17 cellular contexts compared by ENCODE assay signal in genomic region chr5:3993856-3994473, GRCh38.
"Had no signal": no experiment of that assay in that cellular context is flagged by ENCODE, and none has a peak within 500 bp of the region (broad histone marks: within the 10 kb centered on the region; RNA-seq: fewer than 3 reads in every experiment).

No MANE protein-coding gene starts in this region.

- H3K4me1 Mint-ChIP-seq: activated naive CD4-positive, alpha-beta T cell treated with anti-CD3 and anti-CD28 coated beads, Interleukin-2, amount 10 ng/mL, durations not matched to agents 7 days and 5 days; activated T-helper 17 cell treated with anti-CD3 and anti-CD28 coated beads, Interleukin-2, amount 50 U/mL, for 72 hours; T-helper 17 cell had no signal

- ATAC-seq: activated T-helper 17 cell treated with anti-CD3 and anti-CD28 coated beads, Interleukin-2, amount 50 U/mL, for 72 hours; left colon; stimulated activated naive B cell treated with anti-CD40 and anti-IgM and Interleukin-4, amounts not matched to agents 10 μg/mL and 1 μg/mL and 100 μg/mL, for 72 hours; T-helper 17 cell had no signal

- H3K36me3 Mint-ChIP-seq: activated naive CD4-positive, alpha-beta T cell treated with anti-CD3 and anti-CD28 coated beads, Interleukin-2, amount 10 ng/mL, durations not matched to agents 7 days and 5 days; stimulated activated naive B cell treated with anti-CD40 and anti-IgM and Interleukin-4, amounts not matched to agents 10 μg/mL and 1 μg/mL and 100 μg/mL, for 72 hours had no signal

- H3K36me3 ChIP-seq: WERI-Rb-1 had no signal

- H3K4me3 ChIP-seq: skin epidermis had no signal

- DNase-seq: activated CD4-positive, alpha-beta T cell treated with anti-CD3 and anti-CD28 coated beads, Interleukin-2, amount 50 U/mL, for 48 hours; activated naive CD4-positive, alpha-beta T cell treated with anti-CD3 and anti-CD28 coated beads, Interleukin-2, amount 10 ng/mL, durations not matched to agents 7 days and 5 days; central memory CD4-positive, alpha-beta T cell; cortex of kidney; effector CD4-positive, alpha-beta T cell; head of caudate nucleus; left colon; mammary epithelial cell; retina; stimulated activated CD4-positive, alpha-beta T cell treated with anti-CD3 and anti-CD28 coated beads, Interleukin-15, amount 100 ng/mL, for 24 hours; stimulated activated CD4-positive, alpha-beta T cell treated with anti-CD3 and anti-CD28 coated beads, Interleukin-4, amount 100 ng/mL, for 1 hour; stimulated activated naive B cell treated with anti-CD40 and anti-IgM and Interleukin-4, amounts not matched to agents 10 μg/mL and 1 μg/mL and 100 μg/mL, for 72 hours; T-helper 17 cell; trophoblast cell; WERI-Rb-1 had no signal

- H3K27ac Mint-ChIP-seq: activated naive CD4-positive, alpha-beta T cell treated with anti-CD3 and anti-CD28 coated beads, Interleukin-2, amount 10 ng/mL, durations not matched to agents 7 days and 5 days; activated T-helper 17 cell treated with anti-CD3 and anti-CD28 coated beads, Interleukin-2, amount 50 U/mL, for 72 hours; stimulated activated naive B cell treated with anti-CD40 and anti-IgM and Interleukin-4, amounts not matched to agents 10 μg/mL and 1 μg/mL and 100 μg/mL, for 72 hours; T-helper 17 cell had no signal

- H3K27me3 Mint-ChIP-seq: activated naive CD4-positive, alpha-beta T cell treated with anti-CD3 and anti-CD28 coated beads, Interleukin-2, amount 10 ng/mL, durations not matched to agents 7 days and 5 days; activated T-helper 17 cell treated with anti-CD3 and anti-CD28 coated beads, Interleukin-2, amount 50 U/mL, for 72 hours; stimulated activated naive B cell treated with anti-CD40 and anti-IgM and Interleukin-4, amounts not matched to agents 10 μg/mL and 1 μg/mL and 100 μg/mL, for 72 hours; T-helper 17 cell had no signal

- H3K9me3 Mint-ChIP-seq: activated T-helper 17 cell treated with anti-CD3 and anti-CD28 coated beads, Interleukin-2, amount 50 U/mL, for 72 hours had no signal

- H3K27ac ChIP-seq: skin epidermis, WERI-Rb-1 had no signal

- H3K4me3 Mint-ChIP-seq: activated naive CD4-positive, alpha-beta T cell treated with anti-CD3 and anti-CD28 coated beads, Interleukin-2, amount 10 ng/mL, durations not matched to agents 7 days and 5 days; activated T-helper 17 cell treated with anti-CD3 and anti-CD28 coated beads, Interleukin-2, amount 50 U/mL, for 72 hours; stimulated activated naive B cell treated with anti-CD40 and anti-IgM and Interleukin-4, amounts not matched to agents 10 μg/mL and 1 μg/mL and 100 μg/mL, for 72 hours; T-helper 17 cell had no signal
